19 cellular contexts compared by ENCODE assay signal in the genomic region with DNA sequence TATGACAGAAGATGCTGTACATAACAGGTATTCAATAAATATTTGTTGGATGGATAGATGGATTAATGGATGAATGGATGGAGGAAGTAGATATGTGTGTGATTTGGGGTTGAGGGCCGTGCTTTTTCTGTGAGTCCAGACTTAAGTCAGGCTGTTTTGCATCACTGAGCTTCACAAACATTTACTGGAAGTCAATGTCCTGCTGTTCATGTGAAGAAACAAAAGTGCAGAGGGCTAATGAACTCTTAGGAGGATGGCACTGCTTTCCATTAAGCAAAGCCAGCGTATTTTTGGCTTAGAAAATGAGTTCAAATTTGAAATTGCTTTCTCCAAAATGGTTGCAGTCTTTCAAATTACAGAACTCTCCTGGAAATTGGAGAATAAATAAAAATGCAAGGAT.
"Had no signal": no experiment of that assay in that cellular context is flagged by ENCODE, and none has a peak within 500 bp of the region (broad histone marks: within the 10 kb centered on the region; RNA-seq: fewer than 3 reads in every experiment).

No MANE protein-coding gene starts in this region.

- H3K4me1 ChIP-seq: gastrocnemius medialis, tibial artery, upper lobe of left lung, uterus had no signal

- H3K27ac Mint-ChIP-seq: naive B cell; stimulated activated effector memory CD8-positive, alpha-beta T cell treated with anti-CD3 and anti-CD28 coated beads, Interleukin-12 subunit alpha, Interleukin-12 subunit beta, amount 100 ng/mL, for 72 hours; stimulated activated naive CD8-positive, alpha-beta T cell treated with anti-CD3 and anti-CD28 coated beads, Interleukin-15, Interleukin-2, amounts not matched to agents 100 ng/mL and 50 ng/mL, for 24 hours had no signal

- H3K9me3 ChIP-seq: gastrocnemius medialis, tibial artery, upper lobe of left lung, uterus had no signal

- H3K4me3 ChIP-seq: coronary artery, gastrocnemius medialis, smooth muscle cell, tibial artery, upper lobe of left lung, uterus had no signal

- H3K9me3 Mint-ChIP-seq: nephron; stimulated activated effector memory CD8-positive, alpha-beta T cell treated with anti-CD3 and anti-CD28 coated beads, Interleukin-12 subunit alpha, Interleukin-12 subunit beta, amount 100 ng/mL, for 72 hours; stimulated activated naive CD8-positive, alpha-beta T cell treated with anti-CD3 and anti-CD28 coated beads, Interleukin-15, Interleukin-2, amounts not matched to agents 100 ng/mL and 50 ng/mL, for 24 hours had no signal

- H3K36me3 Mint-ChIP-seq: naive B cell; stimulated activated effector memory CD8-positive, alpha-beta T cell treated with anti-CD3 and anti-CD28 coated beads, Interleukin-12 subunit alpha, Interleukin-12 subunit beta, amount 100 ng/mL, for 72 hours had no signal

- H3K27ac ChIP-seq: coronary artery, gastrocnemius medialis, tibial artery, upper lobe of left lung, uterus had no signal

- H3K27me3 ChIP-seq: gastrocnemius medialis, tibial artery, upper lobe of left lung, uterus had no signal

- H3K36me3 ChIP-seq: gastrocnemius medialis, tibial artery, upper lobe of left lung, uterus had no signal

- ATAC-seq: esophagus mucosa; gastrocnemius medialis; left ventricle myocardium superior; right cardiac atrium; stimulated activated effector memory CD8-positive, alpha-beta T cell treated with anti-CD3 and anti-CD28 coated beads, Interleukin-12 subunit alpha, Interleukin-12 subunit beta, amount 100 ng/mL, for 72 hours had no signal

- DNase-seq: effector CD4-positive, alpha-beta T cell; gastrocnemius medialis; islet precursor cell; left ventricle myocardium superior; mesendoderm; naive B cell; posterior cingulate gyrus; right cardiac atrium; stimulated activated CD4-positive, alpha-beta T cell treated with anti-CD3 and anti-CD28 coated beads, Interleukin-4, amount 100 ng/mL, for 1 hour; stimulated activated CD8-positive, alpha-beta memory T cell treated with anti-CD3 and anti-CD28 coated beads, Interleukin-4, amount 100 ng/mL, for 48 hours; tibial artery; upper lobe of left lung; uterus had no signal

- H3K4me3 Mint-ChIP-seq: naive B cell; nephron; stimulated activated effector memory CD8-positive, alpha-beta T cell treated with anti-CD3 and anti-CD28 coated beads, Interleukin-12 subunit alpha, Interleukin-12 subunit beta, amount 100 ng/mL, for 72 hours; stimulated activated naive CD8-positive, alpha-beta T cell treated with anti-CD3 and anti-CD28 coated beads, Interleukin-15, Interleukin-2, amounts not matched to agents 100 ng/mL and 50 ng/mL, for 24 hours had no signal

- H3K4me1 Mint-ChIP-seq: naive B cell; stimulated activated effector memory CD8-positive, alpha-beta T cell treated with anti-CD3 and anti-CD28 coated beads, Interleukin-12 subunit alpha, Interleukin-12 subunit beta, amount 100 ng/mL, for 72 hours had no signal
